1 cellular context compared by ENCODE assay signal in the genomic region with DNA sequence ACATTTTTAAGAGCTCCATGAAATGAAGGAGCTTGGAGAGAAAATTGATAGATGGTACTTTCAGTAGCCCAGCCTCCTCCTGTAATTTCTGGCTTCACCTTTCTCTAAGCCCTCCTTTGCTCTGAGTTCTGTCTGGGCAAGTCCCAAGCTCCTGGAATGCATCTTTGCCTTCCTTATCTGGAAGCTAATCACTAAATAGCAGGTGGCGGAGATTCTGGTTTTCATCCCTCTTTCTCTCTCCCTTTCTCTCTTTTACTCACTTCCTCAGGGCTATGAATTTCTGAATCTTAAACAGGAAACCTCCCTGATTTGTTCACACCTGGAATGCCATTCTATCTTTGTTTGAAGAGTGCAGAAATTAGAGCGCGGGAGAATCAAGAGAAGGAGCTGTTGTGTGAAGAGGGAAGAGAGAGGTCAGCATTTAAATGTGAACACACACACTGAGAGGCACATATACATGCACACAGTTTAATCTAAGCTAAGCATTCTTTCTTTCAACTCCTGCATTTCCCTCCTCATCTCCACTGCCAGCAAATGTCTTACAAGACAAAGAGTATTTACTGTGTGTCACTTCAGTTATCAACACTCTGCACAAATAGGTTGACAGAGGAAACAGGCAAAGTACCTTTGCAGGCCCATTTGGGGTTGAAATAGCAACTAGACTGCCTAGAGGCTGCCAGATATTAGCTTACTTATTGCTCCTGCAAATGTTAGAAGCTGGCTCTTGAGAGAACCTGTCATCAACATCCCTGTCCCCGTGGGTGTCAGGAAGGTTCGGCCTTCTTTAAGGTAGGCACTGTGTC.
TF ChIP-seq lines count a peak whose summit lies in the region.

No MANE protein-coding gene starts in this region.

TF ChIP-seq in WTC11, 78 proteins besides CTCF, POLR2A, EP300 and RAD21 (continued from another document):
- TF ChIP-seq FOXP4 (CRISPR knock-in tag; IDR thresholded peaks at IDR 0.05) (peak; percentile 35; the same call in 1 of the 2 replicates), ERG (CRISPR knock-in tag; IDR thresholded peaks at IDR 0.05) (no peak), USF2 (CRISPR knock-in tag; IDR thresholded peaks at IDR 0.05) (no peak)
TF ChIP-seq in WTC11: peak in this region for 8.
